1 cellular context compared by ENCODE assay signal in genomic region chr2:42922790-42923631, GRCh38.
TF ChIP-seq lines count a peak whose summit lies in the region.

No MANE protein-coding gene starts in this region.

TF ChIP-seq in HepG2, 621 proteins besides CTCF, POLR2A, EP300 and RAD21 (continued from another document):
- TF ChIP-seq NFAT5 (CRISPR knock-in tag; IDR thresholded peaks at IDR 0.05) = no peak
- no peak for TF ChIP-seq KLF16 (CRISPR knock-in tag; IDR thresholded peaks at IDR 0.05)
- TF ChIP-seq NAIF1 (CRISPR knock-in tag; IDR thresholded peaks at IDR 0.05; ENCODE audit: borderline replicate concordance) = no peak
- no peak for TF ChIP-seq ATM (IDR thresholded peaks at IDR 0.05; ENCODE audit: borderline replicate concordance)
- no peak for TF ChIP-seq LCORL (IDR thresholded peaks at IDR 0.05)
- 0 out of 2 replicates have a peak, but pooled peaks have one; percentile 15 for TF ChIP-seq LCORL (CRISPR knock-in tag; IDR thresholded peaks at IDR 0.05)
- TF ChIP-seq ZNF12 (CRISPR knock-in tag; IDR thresholded peaks at IDR 0.05) = no peak
- no peak; the same call in 1 of the 2 replicates for TF ChIP-seq ZNF274 (CRISPR knock-in tag; IDR thresholded peaks at IDR 0.05)
- TF ChIP-seq HMG20A (CRISPR knock-in tag; IDR thresholded peaks at IDR 0.05; ENCODE audit: borderline replicate concordance) = no peak
- peak; percentile 81; the same call in 1 of the 2 replicates for TF ChIP-seq PRDM15 (CRISPR knock-in tag; IDR thresholded peaks at IDR 0.05)
- no peak for TF ChIP-seq GPN1 (CRISPR knock-in tag; IDR thresholded peaks at IDR 0.05; ENCODE audit: borderline replicate concordance)
- no peak for TF ChIP-seq DRAP1 (CRISPR knock-in tag; IDR thresholded peaks at IDR 0.05)
- TF ChIP-seq ZNF768 (CRISPR knock-in tag; IDR thresholded peaks at IDR 0.05) = no peak
- no peak for TF ChIP-seq ZFYVE20 (CRISPR knock-in tag; IDR thresholded peaks at IDR 0.05; ENCODE audit: borderline replicate concordance, low read depth)
- 0 out of 2 replicates have a peak, but pooled peaks have one; percentile 37 for TF ChIP-seq UBTF (CRISPR knock-in tag; IDR thresholded peaks at IDR 0.05)
- no peak for TF ChIP-seq ZNF557 (CRISPR knock-in tag; IDR thresholded peaks at IDR 0.05)
- no peak for TF ChIP-seq ZBTB7A (CRISPR knock-in tag; IDR thresholded peaks at IDR 0.05)
- no peak for TF ChIP-seq GPBP1L1 (CRISPR knock-in tag; IDR thresholded peaks at IDR 0.05)
- no peak for TF ChIP-seq HNF1B (CRISPR knock-in tag; IDR thresholded peaks at IDR 0.05)
- no peak for TF ChIP-seq EZH2 (conservative IDR thresholded peaks at IDR 0.05; ENCODE audit: low read depth, low read length)
- 0 out of 2 replicates have a peak, but pooled peaks have one; percentile 8 for TF ChIP-seq BCL6 (CRISPR knock-in tag; IDR thresholded peaks at IDR 0.05)
- no peak for TF ChIP-seq CBFB (CRISPR knock-in tag; IDR thresholded peaks at IDR 0.05)
- TF ChIP-seq ZNF776 (CRISPR knock-in tag; IDR thresholded peaks at IDR 0.05) = no peak
- TF ChIP-seq MED1 (CRISPR knock-in tag; IDR thresholded peaks at IDR 0.05) = 0 out of 2 replicates have a peak, but pooled peaks have one; percentile 13
- TF ChIP-seq ZNF207 (IDR thresholded peaks at IDR 0.05; ENCODE audit: borderline replicate concordance) = no peak
- TF ChIP-seq KDM6A (CRISPR knock-in tag; IDR thresholded peaks at IDR 0.05; ENCODE audit: low read depth) = no peak
- no peak for TF ChIP-seq ZKSCAN8 (CRISPR knock-in tag; IDR thresholded peaks at IDR 0.05; ENCODE audit: borderline replicate concordance)
TF ChIP-seq in HepG2: peak in this region for 14.
